Comparison of ENCODE assay signal across 21 cellular contexts in the genomic region with DNA sequence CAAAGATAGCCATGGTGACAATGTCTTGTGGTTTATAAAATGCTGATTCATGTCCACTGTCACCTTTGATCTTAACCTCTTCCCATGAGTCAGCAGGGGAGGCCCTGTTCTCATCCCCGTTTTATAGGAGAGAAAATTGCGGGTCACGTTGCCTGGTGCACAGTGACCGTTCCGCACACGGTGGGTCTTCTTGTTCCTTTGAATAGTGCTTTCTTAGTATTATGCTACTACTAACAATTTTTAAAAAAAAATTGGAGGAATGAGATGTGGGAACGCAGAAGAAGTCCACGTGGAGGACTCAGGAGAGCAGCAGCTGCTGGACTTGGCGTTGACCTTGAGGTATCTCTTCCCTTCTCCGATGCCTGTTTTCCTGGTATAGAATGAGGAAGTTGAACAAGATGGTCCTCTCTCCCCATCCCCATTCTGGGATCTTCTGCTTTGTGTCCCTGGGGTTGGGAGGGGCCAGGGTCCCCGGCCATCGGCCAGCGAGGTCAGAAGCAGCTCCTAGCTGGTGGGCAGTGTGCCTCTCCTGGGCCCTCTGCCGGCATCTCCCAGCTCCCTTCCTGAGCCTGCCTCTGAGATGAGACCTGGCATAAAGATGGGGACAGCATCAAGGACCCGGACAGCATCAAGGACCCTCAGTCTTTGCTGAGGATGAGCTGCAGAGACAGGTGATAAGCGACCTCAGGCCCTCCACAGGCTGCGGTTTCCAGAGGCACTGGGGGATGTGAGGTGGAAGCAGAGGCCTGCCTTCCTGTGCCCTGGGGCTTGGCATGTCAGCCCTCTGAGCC.
A peak's percentile ranks its signal among the peaks of the same experiment; 100 is the strongest.
DNase-seq lines count a peak whose midpoint lies in the region; ATAC-seq, FAIRE-seq and TF ChIP-seq lines count a peak whose summit lies in the region.
"Had no signal": no experiment of that assay in that cellular context is flagged by ENCODE, and none has a peak within 500 bp of the region (broad histone marks: within the 10 kb centered on the region; RNA-seq: fewer than 3 reads in every experiment).

No MANE protein-coding gene starts in this region.

- H3K36me3 ChIP-seq in BLaER1 treated with 17β-estradiol and CSF1 and Interleukin-3, amounts not matched to agents 10 nM and 100 nM, result no peaks in the 10 kb centered on the region
- H3K36me3 ChIP-seq in brain microvascular endothelial cell (replicated peaks), result no peaks in the 10 kb centered on the region
- H3K36me3 ChIP-seq in osteoblast (ENCODE audit: insufficient read depth, low read length), result no peaks in the 10 kb centered on the region
- H3K36me3 ChIP-seq: cardiac muscle cell, esophagus squamous epithelium had no signal

- H3K9me3 ChIP-seq in BLaER1 treated with 17β-estradiol and CSF1 and Interleukin-3, amounts not matched to agents 10 nM and 100 nM (replicated peaks in 1 of 11), result peaks cover 4 to 14% (median 11%) of the 10 kb centered on the region in 11 experiments; a peak in 21 of 22 replicates
- peaks cover 3% of the 10 kb centered on the region for H3K9me3 ChIP-seq in osteoblast (ENCODE audit: low read depth, low read length)

- H3K9me3 Mint-ChIP-seq in stimulated activated naive CD8-positive, alpha-beta T cell treated with anti-CD3 and anti-CD28 coated beads, Interleukin-15, amount 100 ng/mL, for 72 hours, result no peaks in the 10 kb centered on the region
- H3K9me3 Mint-ChIP-seq: activated T-cell treated with anti-CD3 and anti-CD28 coated beads, Interleukin-2, amount 50 U/mL, for 4 hours; memory B cell; neural crest cell had no signal

- in situ Hi-C loops in brain microvascular endothelial cell (cut with HindIII; ENCODE audit: low pct_ligation_motif_present, low sequenced_read_pairs), result no loop called here

- no peak overlapping the region; a peak in 1 of 22 replicates for H3K27ac ChIP-seq in BLaER1 treated with 17β-estradiol and CSF1 and Interleukin-3, amounts not matched to agents 10 nM and 100 nM
- no peak overlapping the region for H3K27ac ChIP-seq in brain microvascular endothelial cell
- peak overlapping the region; percentile 37 for H3K27ac ChIP-seq in osteoblast (ENCODE audit: low read depth, low read length)
- H3K27ac ChIP-seq: cardiac muscle cell, esophagus squamous epithelium had no signal

- H3K4me3 Mint-ChIP-seq in stimulated activated naive CD8-positive, alpha-beta T cell treated with anti-CD3 and anti-CD28 coated beads, Interleukin-15, amount 100 ng/mL, for 72 hours, result no peak overlapping the region
- H3K4me3 Mint-ChIP-seq: activated CD8-positive, alpha-beta T cell treated with anti-CD3 and anti-CD28 coated beads for 36 hours; activated T-cell treated with anti-CD3 and anti-CD28 coated beads, Interleukin-2, amount 50 U/mL, for 4 hours; IgD-negative memory B cell; memory B cell; neural crest cell had no signal

- ATAC-seq in GM21360 (IDR thresholded peaks at IDR 0.05; ENCODE audit: unreplicated experiment) (no peak), HG03521 (IDR thresholded peaks at IDR 0.05; ENCODE audit: unreplicated experiment) (no peak)
- no peak for ATAC-seq in stimulated activated naive CD8-positive, alpha-beta T cell treated with anti-CD3 and anti-CD28 coated beads, Interleukin-15, amount 100 ng/mL, for 72 hours
- ATAC-seq: activated CD8-positive, alpha-beta T cell treated with anti-CD3 and anti-CD28 coated beads for 36 hours; activated T-cell treated with anti-CD3 and anti-CD28 coated beads, Interleukin-2, amount 50 U/mL, for 4 hours; stimulated activated naive CD8-positive, alpha-beta T cell treated with anti-CD3 and anti-CD28 coated beads, Interleukin-15, Interleukin-2, amounts not matched to agents 100 U/mL and 50 U/mL, for 24 hours had no signal

- H3K27me3 ChIP-seq in BLaER1 treated with 17β-estradiol and CSF1 and Interleukin-3, amounts not matched to agents 10 nM and 100 nM, result peaks cover 9 to 37% (median 21%) of the 10 kb centered on the region in 11 experiments; a peak in 21 of 22 replicates
- H3K27me3 ChIP-seq in brain microvascular endothelial cell (replicated peaks), result no peaks in the 10 kb centered on the region
- no peaks in the 10 kb centered on the region for H3K27me3 ChIP-seq in osteoblast (ENCODE audit: insufficient read depth, low read length)
- H3K27me3 ChIP-seq: cardiac muscle cell, esophagus squamous epithelium had no signal

- no peaks in the 10 kb centered on the region; a peak in 1 of 22 replicates for H4K20me1 ChIP-seq in BLaER1 treated with 17β-estradiol and CSF1 and Interleukin-3, amounts not matched to agents 10 nM and 100 nM
- H4K20me1 ChIP-seq in osteoblast (ENCODE audit: insufficient read depth, low read length), result no peaks in the 10 kb centered on the region

- FAIRE-seq in RCC 7860 (lab: Jason Lieb, UNC), result peak; percentile 91
- FAIRE-seq: islet of Langerhans had no signal

- no peak overlapping the region for H2AFZ ChIP-seq in osteoblast (ENCODE audit: low read length)

- no peak overlapping the region for H3K4me3 ChIP-seq in BLaER1 treated with 17β-estradiol and CSF1 and Interleukin-3, amounts not matched to agents 10 nM and 100 nM
- H3K4me3 ChIP-seq in brain microvascular endothelial cell (ENCODE audit: low read depth, low read length), result no peak overlapping the region
- H3K4me3 ChIP-seq in osteoblast (ENCODE audit: insufficient read depth, low read length), result no peak overlapping the region
- H3K4me3 ChIP-seq: cardiac muscle cell, esophagus squamous epithelium had no signal

- TF ChIP-seq CTCF in brain microvascular endothelial cell (IDR thresholded peaks at IDR 0.05; ENCODE audit: low read depth, low read length, missing control alignments) (peak; percentile 10), osteoblast (IDR thresholded peaks at IDR 0.05; ENCODE audit: extremely low read depth, low read depth, low read length) (no peak)

- H3K4me1 ChIP-seq in BLaER1 treated with 17β-estradiol and CSF1 and Interleukin-3, amounts not matched to agents 10 nM and 100 nM, result peaks cover 52 to 69% (median 61%) of the 10 kb centered on the region in 10 experiments
- peaks cover 38% of the 10 kb centered on the region for H3K4me1 ChIP-seq in osteoblast (ENCODE audit: insufficient read depth, low read length)

- H3K27me3 Mint-ChIP-seq in stimulated activated naive CD8-positive, alpha-beta T cell treated with anti-CD3 and anti-CD28 coated beads, Interleukin-15, amount 100 ng/mL, for 72 hours, result peaks cover 17% of the 10 kb centered on the region

- peak overlapping the region; percentile 30 to 69 (median 56) for H3K4me2 ChIP-seq in BLaER1 treated with 17β-estradiol and CSF1 and Interleukin-3, amounts not matched to agents 10 nM and 100 nM
- no peak overlapping the region for H3K4me2 ChIP-seq in osteoblast (ENCODE audit: insufficient read depth, low read length)

- DNase-seq in RCC 7860 (ENCODE audit: low spot score), result peak; percentile 87
- DNase-seq in brain microvascular endothelial cell, result no peak
- peak; percentile 88 for DNase-seq in osteoblast (ENCODE audit: insufficient read length, low spot score, missing footprints)
- DNase-seq in stimulated activated naive CD8-positive, alpha-beta T cell treated with anti-CD3 and anti-CD28 coated beads, Interleukin-15, amount 100 ng/mL, for 72 hours, result no peak
- no peak for DNase-seq in SIG-M5 (lab: John Stamatoyannopoulos, UW)
- DNase-seq: activated CD8-positive, alpha-beta T cell treated with anti-CD3 and anti-CD28 coated beads for 36 hours; activated T-cell treated with anti-CD3 and anti-CD28 coated beads, Interleukin-2, amount 50 U/mL, for 4 hours; esophagus squamous epithelium; NCI-H1048; NCI-H2029 treated with DMSO at 0.1 percent for 48 hours; NCI-H524 treated with DMSO at 0.1 percent for 48 hours; stimulated activated CD4-positive, alpha-beta T cell treated with anti-CD3 and anti-CD28 coated beads, Interleukin-15, amount 100 ng/mL, for 24 hours; stimulated activated naive CD8-positive, alpha-beta T cell treated with anti-CD3 and anti-CD28 coated beads, Interleukin-15, Interleukin-2, amounts not matched to agents 100 U/mL and 50 U/mL, for 24 hours had no signal

- peaks cover 28% of the 10 kb centered on the region for H3K4me1 Mint-ChIP-seq in stimulated activated naive CD8-positive, alpha-beta T cell treated with anti-CD3 and anti-CD28 coated beads, Interleukin-15, amount 100 ng/mL, for 72 hours
- H3K4me1 Mint-ChIP-seq: IgD-negative memory B cell, memory B cell had no signal

- H3K9ac ChIP-seq in BLaER1 treated with 17β-estradiol and CSF1 and Interleukin-3, amounts not matched to agents 10 nM and 100 nM, result no peak overlapping the region

- no peak overlapping the region for H3K27ac Mint-ChIP-seq in stimulated activated naive CD8-positive, alpha-beta T cell treated with anti-CD3 and anti-CD28 coated beads, Interleukin-15, amount 100 ng/mL, for 72 hours
- H3K27ac Mint-ChIP-seq: activated CD8-positive, alpha-beta T cell treated with anti-CD3 and anti-CD28 coated beads for 36 hours; memory B cell had no signal

- no peaks in the 10 kb centered on the region for H3K79me2 ChIP-seq in osteoblast (ENCODE audit: insufficient read depth, low read length)

Comparison
In these comparisons a context has a peak if more than half of its experiments do, and no peak if none do; other contexts are left out.
1. DNase-seq: peak in RCC 7860 (single experiment) and osteoblast (single experiment); none in brain microvascular endothelial cell (single experiment), stimulated activated naive CD8-positive, alpha-beta T cell treated with anti-CD3 and anti-CD28 coated beads, Interleukin-15, amount 100 ng/mL, for 72 hours (0 of 2) and SIG-M5 (single experiment).